8 cellular contexts compared by ENCODE assay signal in the genomic region with DNA sequence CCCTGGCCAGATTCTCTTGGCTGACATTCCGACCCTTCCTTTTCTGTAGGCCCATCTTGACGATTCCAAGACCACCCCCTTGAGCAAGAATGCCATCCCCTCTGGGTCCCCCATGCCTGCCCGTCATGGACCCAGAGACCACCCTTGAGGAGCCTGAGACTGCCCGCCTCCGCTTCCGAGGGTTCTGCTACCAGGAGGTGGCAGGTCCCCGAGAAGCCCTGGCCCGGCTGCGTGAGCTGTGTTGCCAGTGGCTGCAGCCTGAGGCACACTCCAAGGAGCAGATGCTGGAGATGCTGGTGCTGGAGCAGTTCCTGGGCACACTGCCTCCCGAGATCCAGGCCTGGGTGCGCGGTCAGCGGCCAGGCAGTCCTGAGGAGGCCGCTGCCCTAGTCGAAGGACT. TPM values are rescaled to one million over a fixed set of nuclear protein-coding genes. Genes with fewer than 3 reads are reported as not detected.
DNase-seq lines count a peak whose midpoint lies in the region; ATAC-seq and TF ChIP-seq lines count a peak whose summit lies in the region.

No MANE protein-coding gene starts in this region.

- peak overlapping the region; percentile 95 for H3K27ac ChIP-seq in CD8-positive, alpha-beta memory T cell (ENCODE audit: low read depth, low read length)
- H3K27ac ChIP-seq in RWPE1: peak overlapping the region; percentile 93
- H3K27ac ChIP-seq in fibroblast of lung (ENCODE audit: insufficient read depth, low read length): peak overlapping the region; percentile 98
- H3K27ac ChIP-seq in prostate gland: peak overlapping the region; percentile 85 to 86

- intact Hi-C loops in prostate gland (cut with DNase I): no loop called here

- H3K4me1 Mint-ChIP-seq in CD8-positive, alpha-beta memory T cell: peaks cover 14 to 29% (median 24%) of the 10 kb centered on the region in 3 donors

- peak overlapping the region; percentile 75 for H3K4me3 ChIP-seq in CD8-positive, alpha-beta memory T cell (ENCODE audit: low read length)
- peak overlapping the region in 1 of 4 experiments; percentile 59 for H3K4me3 ChIP-seq in fibroblast of lung (replicated peaks in 1 of 4; ENCODE audit: control extremely low read depth in 1 of 4, insufficient read depth in 1 of 4, low read depth in 3 of 4, low read length in 4 of 4)
- peak overlapping the region in 1 of 2 donors; percentile 58 for H3K4me3 ChIP-seq in prostate gland

- no peak overlapping the region for H2AFZ ChIP-seq in fibroblast of lung (ENCODE audit: low read length)

- DNase-seq in CD8-positive, alpha-beta memory T cell: peak in 1 of 5 donors; percentile 54
- DNase-seq in RWPE1 (ENCODE audit: low spot score) (no peak), fibroblast of lung (ENCODE audit: low read depth in 2 of 2) (no peak), prostate gland (ENCODE audit: low spot score) (no peak), EL (no peak), putamen (ENCODE audit: low spot score) (no peak)

- H3K4me1 ChIP-seq in CD8-positive, alpha-beta memory T cell (ENCODE audit: insufficient read depth, low read length): peaks cover 15% of the 10 kb centered on the region
- peaks cover 18% of the 10 kb centered on the region for H3K4me1 ChIP-seq in fibroblast of lung (ENCODE audit: control insufficient read depth, extremely low read depth, insufficient read depth, low read length)
- H3K4me1 ChIP-seq in prostate gland (replicated peaks): peaks cover 11% of the 10 kb centered on the region

- peak overlapping the region; percentile 95 to 100 (median 99) for H3K27ac Mint-ChIP-seq in CD8-positive, alpha-beta memory T cell

- CTCF ChIA-PET in CD8-positive, alpha-beta memory T cell (lab: Charles Lee): interaction anchor here (0.8 kb wide), 1 partner anchor 37 kb away, joined by 4 read pairs; no protein-coding TSS in a partner anchor
- CTCF ChIA-PET in RWPE1 (lab: Yijun Ruan, JAX): interaction anchor here (1.0 kb wide), 1 partner anchor 26 kb away, joined by 3 read pairs; the partner anchor contains the start of gene ZNF324B

- no peaks in the 10 kb centered on the region for H4K20me1 ChIP-seq in fibroblast of lung (ENCODE audit: control insufficient read depth, extremely low read depth, insufficient read depth, low read length)

- POLR2A ChIA-PET in CD8-positive, alpha-beta memory T cell (lab: Charles Lee): interaction anchor here (0.9 kb wide), 1 partner anchor 68 kb away, joined by 3 read pairs; the partner anchor contains the start of gene ZNF584
- POLR2A ChIA-PET in RWPE1 (lab: Yijun Ruan, JAX; ENCODE audit: low non-redundant PET): no interaction called here

- no peaks in the 10 kb centered on the region for H3K9me3 Mint-ChIP-seq in CD8-positive, alpha-beta memory T cell

- no peak for TF ChIP-seq POLR2A in prostate gland (IDR thresholded peaks at IDR 0.05)

- no peaks in the 10 kb centered on the region for H3K79me2 ChIP-seq in fibroblast of lung (ENCODE audit: control insufficient read depth, insufficient read depth, low read length)

- TF ChIP-seq CTCF in RWPE1 (conservative IDR thresholded peaks at IDR 0.05; ENCODE audit: low read depth) (no peak), fibroblast of lung (conservative IDR thresholded peaks at IDR 0.05 in 1 of 2, IDR thresholded peaks at IDR 0.05 in 1 of 2; ENCODE audit: low read depth in 1 of 2, low read length in 2 of 2) (no peak), prostate gland (IDR thresholded peaks at IDR 0.05) (no peak)

- no peak overlapping the region for H3K9ac ChIP-seq in fibroblast of lung (ENCODE audit: insufficient read depth, low read length)

- ATAC-seq in HG03025 (IDR thresholded peaks at IDR 0.05; ENCODE audit: low FRiP score, unreplicated experiment) (no peak), GM21529 (IDR thresholded peaks at IDR 0.05; ENCODE audit: unreplicated experiment) (no peak)

- H3K4me3 Mint-ChIP-seq in CD8-positive, alpha-beta memory T cell: peak overlapping the region; percentile 90 to 98 (median 95)

- H3K27me3 Mint-ChIP-seq in CD8-positive, alpha-beta memory T cell: no peaks in the 10 kb centered on the region

- H3K36me3 Mint-ChIP-seq in CD8-positive, alpha-beta memory T cell: peaks cover 0 to 23% (median 1%) of the 10 kb centered on the region in 3 donors

- no peaks in the 10 kb centered on the region for H3K9me3 ChIP-seq in CD8-positive, alpha-beta memory T cell (ENCODE audit: low read length)
- H3K9me3 ChIP-seq in fibroblast of lung (ENCODE audit: control insufficient read depth, insufficient read depth, low read depth, low read length): no peaks in the 10 kb centered on the region
- H3K9me3 ChIP-seq in prostate gland: no peaks in the 10 kb centered on the region

- H3K4me2 ChIP-seq in fibroblast of lung (ENCODE audit: extremely low read depth, insufficient read depth, low read length): peak overlapping the region; percentile 97

- no peaks in the 10 kb centered on the region for H3K27me3 ChIP-seq in CD8-positive, alpha-beta memory T cell (ENCODE audit: insufficient read depth, low read length, poor library complexity, severe bottlenecking)
- H3K27me3 ChIP-seq in fibroblast of lung (ENCODE audit: control insufficient read depth, insufficient read depth, low read length): no peaks in the 10 kb centered on the region
- H3K27me3 ChIP-seq in prostate gland (replicated peaks; ENCODE audit: insufficient read depth): no peaks in the 10 kb centered on the region

- 86% methylated on average over 15 of the region's 15 CpGs for WGBS in prostate gland

- H3K36me3 ChIP-seq in CD8-positive, alpha-beta memory T cell (ENCODE audit: insufficient read depth, low read length): peaks cover 15% of the 10 kb centered on the region
- H3K36me3 ChIP-seq in fibroblast of lung (ENCODE audit: control insufficient read depth, insufficient read depth, low read length) (peaks cover 9% of the 10 kb centered on the region), prostate gland (no peaks in the 10 kb centered on the region)

RNA-seq across cellular contexts. Expression of gene ZNF446, which starts 1.0 kb away (rescaled TPM):
- total RNA-seq in CD8-positive, alpha-beta memory T cell: 1 to 10 TPM; 5.9 to 7.2 TPM
- 3.8 TPM for polyA plus RNA-seq in CD8-positive, alpha-beta memory T cell
- total RNA-seq in fibroblast of lung (8.2 and 9.4 TPM in 2 replicates), prostate gland (10 to 100 TPM; 37.8 to 38.0 TPM)
- polyA plus RNA-seq in fibroblast of lung: 2.4 and 2.5 TPM in 2 replicates
- polyA plus RNA-seq in fibroblast of lung (2012): 5.4 TPM in 2 replicates
- 3.7 and 12.7 TPM in 2 replicates for polyA minus RNA-seq in fibroblast of lung (ENCODE audit: low replicate concordance)

RNA-seq across cellular contexts. Expression of gene ZNF324, which starts 10.2 kb away (rescaled TPM):
- 10 to 100 TPM; 19.8 to 21.0 TPM for total RNA-seq in CD8-positive, alpha-beta memory T cell
- polyA plus RNA-seq in CD8-positive, alpha-beta memory T cell: 13.9 TPM
- total RNA-seq in fibroblast of lung (11.8 and 14.2 TPM in 2 replicates), prostate gland (10 to 100 TPM; 22.9 to 27.1 TPM)
- 3.9 and 4.1 TPM in 2 replicates for polyA plus RNA-seq in fibroblast of lung
- 4.8 and 5.1 TPM in 2 replicates for polyA plus RNA-seq in fibroblast of lung (2012)
- polyA minus RNA-seq in fibroblast of lung (ENCODE audit: low replicate concordance): 4.6 and 10.2 TPM in 2 replicates

RNA-seq across cellular contexts. Expression of gene ZNF324B, which starts 25.7 kb away (rescaled TPM):
- 10 to 100 TPM; 11.3 TPM for total RNA-seq in CD8-positive, alpha-beta memory T cell
- 2.9 TPM for polyA plus RNA-seq in CD8-positive, alpha-beta memory T cell
- 8.9 and 9.0 TPM in 2 replicates for total RNA-seq in fibroblast of lung
- polyA plus RNA-seq in fibroblast of lung: 2.1 and 2.5 TPM in 2 replicates
- 3.1 and 3.2 TPM in 2 replicates for polyA plus RNA-seq in fibroblast of lung (2012)
- polyA minus RNA-seq in fibroblast of lung (ENCODE audit: low replicate concordance): 5.4 and 20.2 TPM in 2 replicates
- total RNA-seq in prostate gland: 10 to 100 TPM; 10.8 to 16.4 TPM

RNA-seq across cellular contexts. Expression of gene SLC27A5, which starts 34.7 kb away (rescaled TPM):
- total RNA-seq in CD8-positive, alpha-beta memory T cell: 10 to 100 TPM; 16.1 to 19.1 TPM
- 25.9 TPM for polyA plus RNA-seq in CD8-positive, alpha-beta memory T cell
- total RNA-seq in fibroblast of lung (6.7 and 10.1 TPM in 2 replicates), prostate gland (10 to 100 TPM in 1 of 2 donors, 1 to 10 TPM in 1; 6.6 to 20.7 TPM)
- 5.2 and 7.3 TPM in 2 replicates for polyA plus RNA-seq in fibroblast of lung
- polyA plus RNA-seq in fibroblast of lung (2012): 10.4 and 11.2 TPM in 2 replicates
- 13.3 and 28.9 TPM in 2 replicates for polyA minus RNA-seq in fibroblast of lung (ENCODE audit: low replicate concordance)

RNA-seq across cellular contexts. Expression of gene ZNF132, which starts 37.2 kb away (rescaled TPM):
- 1 to 10 TPM; 4.9 to 5.2 TPM for total RNA-seq in CD8-positive, alpha-beta memory T cell
- 0.97 TPM for polyA plus RNA-seq in CD8-positive, alpha-beta memory T cell
- total RNA-seq in fibroblast of lung (9.5 and 14.5 TPM in 2 replicates), prostate gland (10 to 100 TPM in 1 of 2 donors, 1 to 10 TPM in 1; 8.1 to 12.2 TPM)
- 2.2 and 4.1 TPM in 2 replicates for polyA plus RNA-seq in fibroblast of lung
- polyA plus RNA-seq in fibroblast of lung (2012): 3.4 and 3.9 TPM in 2 replicates
- 3.1 and 7.0 TPM in 2 replicates for polyA minus RNA-seq in fibroblast of lung (ENCODE audit: low replicate concordance)
